In the genomic region with DNA sequence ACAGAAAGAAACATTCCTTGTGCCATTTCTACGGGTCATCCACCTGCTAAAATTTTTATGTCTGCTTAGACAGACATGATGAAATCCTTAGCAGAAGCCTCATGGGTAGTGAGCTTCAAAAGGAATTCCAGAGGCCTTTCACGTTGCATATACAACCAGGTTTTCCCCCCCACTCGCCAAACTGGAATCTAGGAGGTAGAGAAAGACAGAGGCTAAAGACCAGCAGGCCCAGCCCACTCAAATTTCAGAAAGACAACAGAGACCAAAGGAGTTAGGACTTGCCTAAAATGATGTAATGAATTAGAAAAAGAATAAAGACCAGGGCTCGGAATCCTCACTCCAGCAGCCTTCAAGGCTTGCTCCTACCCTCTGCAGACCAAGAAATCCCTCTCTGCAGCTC, we compare ENCODE assay signal across 9 cellular contexts. TPM values are rescaled to one million over a fixed set of nuclear protein-coding genes. Genes with fewer than 3 reads are reported as not detected.
DNase-seq lines count a peak whose midpoint lies in the region; ATAC-seq, FAIRE-seq and TF ChIP-seq lines count a peak whose summit lies in the region.
"Had no signal": no experiment of that assay in that cellular context is flagged by ENCODE, and none has a peak within 500 bp of the region (broad histone marks: within the 10 kb centered on the region; RNA-seq: fewer than 3 reads in every experiment).

No MANE protein-coding gene starts in this region.

- intact Hi-C loops in GM12878 (cut with micrococcal nuclease; ENCODE audit: unreplicated experiment) = loop anchor here (2.0 kb wide), 1 partner anchor 15 kb away; no protein-coding TSS in a partner anchor
- intact Hi-C loops in testis (cut with DNase I; ENCODE audit: low total_unique reads) = no loop called here
- intact Hi-C loops in pancreas (cut with DNase I) = no loop called here

- H3K4me1 ChIP-seq in GM12878 (ENCODE audit: control insufficient read depth, insufficient read depth, low read length) (peaks cover 71% of the 10 kb centered on the region), testis (peaks cover 65% of the 10 kb centered on the region), pancreas (peaks cover 13 to 67% (median 37%) of the 10 kb centered on the region in 3 donors)

- H3K9ac ChIP-seq in GM12878 (ENCODE audit: control insufficient read depth, insufficient read depth, low read length) = peak overlapping the region; percentile 68

- H3K9me3 ChIP-seq in GM12878 (replicated peaks; ENCODE audit: control insufficient read depth, insufficient read depth, low read length) = no peaks in the 10 kb centered on the region
- H3K9me3 ChIP-seq in testis = no peaks in the 10 kb centered on the region
- no peaks in the 10 kb centered on the region for H3K9me3 ChIP-seq in pancreas

- H3K4me3 Mint-ChIP-seq in activated CD4-positive, alpha-beta T cell treated with anti-CD3 and anti-CD28 coated beads, Interleukin-2, amount 10 ng/mL, durations not matched to agents 7 days and 5 days = no peak overlapping the region
- peak overlapping the region; percentile 80 for H3K4me3 Mint-ChIP-seq in memory B cell

- H3K27ac ChIP-seq in GM12878 (ENCODE audit: control insufficient read depth, insufficient read depth) (peak overlapping the region; percentile 92), testis (peak overlapping the region; percentile 98 to 99), pancreas (peak overlapping the region in 2 of 4 donors; percentile 97)

- H2AFZ ChIP-seq in GM12878 (ENCODE audit: control insufficient read depth, low read depth, low read length) = no peak overlapping the region

- H3K36me3 ChIP-seq in GM12878 (ENCODE audit: control insufficient read depth in 2 of 2, insufficient read depth in 2 of 2, low read length in 1 of 2) (no peaks in the 10 kb centered on the region; a peak in 1 of 4 replicates), testis (ENCODE audit: low read depth, missing control alignments) (no peaks in the 10 kb centered on the region), pancreas (no peaks in the 10 kb centered on the region)

- H3K9me3 Mint-ChIP-seq in activated CD4-positive, alpha-beta T cell treated with anti-CD3 and anti-CD28 coated beads, Interleukin-2, amount 10 ng/mL, durations not matched to agents 7 days and 5 days = peaks cover 2% of the 10 kb centered on the region
- H3K9me3 Mint-ChIP-seq in memory B cell = no peaks in the 10 kb centered on the region

- RAD21 ChIA-PET in GM12878 (lab: Charles Lee; ENCODE audit: unreplicated experiment) = interaction anchor here (0.9 to 7.2 kb wide), 7 partner anchors 10 to 68 kb away, joined by 3 to 46 read pairs (median 12); a partner anchor contains a TSS

- H3K4me2 ChIP-seq in GM12878 (ENCODE audit: control insufficient read depth, insufficient read depth) = peak overlapping the region; percentile 86

- H3K27ac Mint-ChIP-seq in activated CD4-positive, alpha-beta T cell treated with anti-CD3 and anti-CD28 coated beads, Interleukin-2, amount 10 ng/mL, durations not matched to agents 7 days and 5 days = peak overlapping the region; percentile 94
- peak overlapping the region; percentile 95 for H3K27ac Mint-ChIP-seq in memory B cell

- POLR2A ChIA-PET in activated CD4-positive, alpha-beta T cell treated with anti-CD3 and anti-CD28 coated beads, Interleukin-2, amount 10 ng/mL, durations not matched to agents 7 days and 5 days (lab: Charles Lee) = no interaction called here
- POLR2A ChIA-PET in GM12878 (lab: Charles Lee) = interaction anchor here (0.9 to 8.5 kb wide), 6 partner anchors 9 to 134 kb away, joined by 3 to 73 read pairs (median 4); a partner anchor contains a TSS

- TF ChIP-seq RAD21 in GM12878 (IDR thresholded peaks at IDR 0.05; ENCODE audit: insufficient read depth, low read depth, low read length) = no peak

- ATAC-seq in GM12878 = no peak
- no peak for ATAC-seq in memory B cell (ENCODE audit: low read depth)
- no peak for ATAC-seq in HG03095 (IDR thresholded peaks at IDR 0.05; ENCODE audit: unreplicated experiment)
- ATAC-seq in pancreas = no peak

- TF ChIP-seq CTCF in GM12878 (IDR thresholded peaks at IDR 0.05 in 2 of 3, conservative IDR thresholded peaks at IDR 0.05 in 1 of 3; ENCODE audit: control insufficient read depth in 2 of 3, extremely low read depth in 1 of 3, insufficient read depth in 1 of 3, low read depth in 3 of 3, low read length in 3 of 3) (no peak), testis (IDR thresholded peaks at IDR 0.05) (no peak), pancreas (IDR thresholded peaks at IDR 0.05) (no peak)

- peaks cover 88% of the 10 kb centered on the region for H3K4me1 Mint-ChIP-seq in activated CD4-positive, alpha-beta T cell treated with anti-CD3 and anti-CD28 coated beads, Interleukin-2, amount 10 ng/mL, durations not matched to agents 7 days and 5 days
- peaks cover 78% of the 10 kb centered on the region for H3K4me1 Mint-ChIP-seq in memory B cell

- no TSS peak for BruUV-seq in GM12878 (replicated peaks; lab: Mats Ljungman, UMichigan)

- H3K36me3 Mint-ChIP-seq in activated CD4-positive, alpha-beta T cell treated with anti-CD3 and anti-CD28 coated beads, Interleukin-2, amount 10 ng/mL, durations not matched to agents 7 days and 5 days (ENCODE audit: low read depth) = peaks cover 21% of the 10 kb centered on the region
- peaks cover 8% of the 10 kb centered on the region for H3K36me3 Mint-ChIP-seq in memory B cell

- H3K27me3 ChIP-seq in GM12878 (replicated peaks in 1 of 2; ENCODE audit: control insufficient read depth in 2 of 2, insufficient read depth in 2 of 2, low read length in 1 of 2) (no peaks in the 10 kb centered on the region), testis (no peaks in the 10 kb centered on the region), pancreas (no peaks in the 10 kb centered on the region)

- no peak for FAIRE-seq in GM12878 (lab: Jason Lieb, UNC)
- FAIRE-seq in pancreas (lab: Jason Lieb, UNC) = no peak

- H3K4me3 ChIP-seq in GM12878 = peak overlapping the region; percentile 90
- H3K4me3 ChIP-seq in testis = no peak overlapping the region
- H3K4me3 ChIP-seq in pancreas = no peak overlapping the region

- TF ChIP-seq POLR2A in GM12878 (IDR thresholded peaks at IDR 0.05; ENCODE audit: low read depth, low read length) (no peak), testis (IDR thresholded peaks at IDR 0.05) (no peak)

- TF ChIP-seq EP300 in GM12878 (IDR thresholded peaks at IDR 0.05; ENCODE audit: borderline replicate concordance in 1 of 2, control insufficient read depth in 1 of 2, low read depth in 2 of 2, low read length in 2 of 2) = no peak

- H3K27me3 Mint-ChIP-seq in activated CD4-positive, alpha-beta T cell treated with anti-CD3 and anti-CD28 coated beads, Interleukin-2, amount 10 ng/mL, durations not matched to agents 7 days and 5 days = no peaks in the 10 kb centered on the region
- no peaks in the 10 kb centered on the region for H3K27me3 Mint-ChIP-seq in memory B cell

- H4K20me1 ChIP-seq in GM12878 (ENCODE audit: control insufficient read depth, insufficient read depth) = no peaks in the 10 kb centered on the region

- WGBS in GM12878 (ENCODE audit: insufficient coverage, insufficient replicate concordance, low lambda C conversion rate, missing lambda C conversion rate) = 26% methylated on average over 4 of the region's 4 CpGs
- 52 to 61% methylated on average over 4 of the region's 4 CpGs for WGBS in testis, 2 donors
- 69 to 70% methylated on average over 4 of the region's 4 CpGs for WGBS in pancreas, 2 donors

- in situ Hi-C loops in GM12878 (cut with MboI) = no loop called here

- CTCF ChIA-PET in activated CD4-positive, alpha-beta T cell treated with anti-CD3 and anti-CD28 coated beads, Interleukin-2, amount 10 ng/mL, durations not matched to agents 7 days and 5 days (lab: Charles Lee) = interaction anchor here (0.8 to 1.4 kb wide), 6 partner anchors 10 to 30 kb away, joined by 3 to 11 read pairs (median 4); no protein-coding TSS in a partner anchor
- CTCF ChIA-PET in GM12878 (lab: Yijun Ruan, JAX) = interaction anchor here (0.8 to 7.2 kb wide), 8 partner anchors 8 to 105 kb away, joined by 3 to 58 read pairs (median 4); no protein-coding TSS in a partner anchor

- SMC1A ChIA-PET in GM12878 (lab: Charles Lee; ENCODE audit: uncharacterized antibody, unreplicated experiment) = interaction anchor here (0.8 to 10.4 kb wide), 9 partner anchors 8 to 133 kb away, joined by 3 to 172 read pairs (median 3); a partner anchor contains a TSS

- no peak for DNase-seq in activated CD4-positive, alpha-beta T cell treated with anti-CD3 and anti-CD28 coated beads, Interleukin-2, amount 10 ng/mL, durations not matched to agents 7 days and 5 days
- no peak for DNase-seq in activated CD4-positive, alpha-beta T cell treated with anti-CD3 and anti-CD28 coated beads for 4 hours
- DNase-seq in GM12878 (ENCODE audit: low read depth, low spot score) (no peak), memory B cell (ENCODE audit: low spot score in 2 of 2) (no peak), testis (no peak), pancreas (no peak), NCI-H2227 treated with DMSO at 0.1 percent for 48 hours (lab: John Stamatoyannopoulos, UW) (no peak)
- DNase-seq: activated effector memory CD4-positive, alpha-beta T cell treated with anti-CD3 and anti-CD28 coated beads, Interleukin-2, amount 50 U/mL, for 16 hours had no signal

- H3K79me2 ChIP-seq in GM12878 (ENCODE audit: control insufficient read depth, insufficient read depth, low read length) = peaks cover 98% of the 10 kb centered on the region

TF ChIP-seq in GM12878, 131 proteins besides CTCF, POLR2A, EP300 and RAD21 (continues in another document):
- TF ChIP-seq MXI1 (IDR thresholded peaks at IDR 0.05; ENCODE audit: low read depth, low read length) = no peak

RNA-seq across cellular contexts. Expression of a gene that starts 9.2 kb away (rescaled TPM):
- 10 to 100 TPM; 38.8 to 42.4 TPM for total RNA-seq in activated CD4-positive, alpha-beta T cell treated with anti-CD3 and anti-CD28 coated beads, Interleukin-2, amount 10 ng/mL, durations not matched to agents 7 days and 5 days
- total RNA-seq in GM12878 (2013; cell fraction: nucleolus; rRNA removed) = 47.6 and 51.1 TPM in 2 replicates
- total RNA-seq in GM12878 (2014; rRNA removed) (23.4 and 24.2 TPM in 2 replicates), GM12878 (2014; rRNA removed; fragmentation: Illumina TruSeq; extraction: Trizol) (12.7 and 15.3 TPM in 2 replicates), GM12878 (2021) (77.5 and 79.0 TPM in 2 replicates), testis (100 to 1,000 TPM; 192 to 212 TPM), pancreas (10 to 100 TPM; 16.1 to 54.2 (median 33.7) TPM)
- polyA plus RNA-seq in GM12878 (2011; ENCODE audit: low read depth) = 50.1 TPM
- polyA plus RNA-seq in GM12878 (2011; rRNA removed) (29.6 and 36.5 TPM in 2 replicates), GM12878 (2014; fragmentation: Illumina TruSeq; extraction: Trizol) (66.7 and 68.8 TPM in 2 replicates), GM12878 (2014; fragmentation: Nextera tagmentation; extraction: Ambion mirVana) (10 to 100 TPM; 22.4 to 23.3 TPM), GM12878 (2014; rRNA removed) (42.6 and 45.5 TPM in 2 replicates), GM12878 (2016; fragmentation: Nextera tagmentation; extraction: Ambion mirVana) (10 to 100 TPM; 50.2 to 50.8 TPM), testis (ENCODE audit: insufficient read depth, low read depth, low replicate concordance) (112 TPM), pancreas (10 to 100 TPM in 1 of 2 donors, 1 to 10 TPM in 1; 9.7 to 15.5 TPM)
- 36.7 and 49.7 TPM in 2 replicates for polyA plus RNA-seq in GM12878 (2011; cell fraction: cytosol; rRNA removed)
- 16.8 and 18.8 TPM in 2 replicates for polyA plus RNA-seq in GM12878 (2011; cell fraction: nucleus; rRNA removed)
- 58.2 and 65.9 TPM in 2 replicates for polyA plus RNA-seq in GM12878 (2012)
- polyA minus RNA-seq in GM12878 (2011; rRNA and poly(A)+ RNA removed) = 48.3 and 58.3 TPM in 2 replicates
- polyA minus RNA-seq in GM12878 (2011; cell fraction: cytosol; rRNA and poly(A)+ RNA removed) = 25.8 and 27.2 TPM in 2 replicates
- 10.3 and 16.8 TPM in 2 replicates for polyA minus RNA-seq in GM12878 (2011; cell fraction: nucleus; rRNA and poly(A)+ RNA removed)
